In genomic region chr20:38962898-38963484, GRCh38 we compare ENCODE assay signal across 8 cellular contexts. TPM values are rescaled to one million over a fixed set of nuclear protein-coding genes. Genes with fewer than 3 reads are reported as not detected.
DNase-seq lines count a peak whose midpoint lies in the region; ATAC-seq and TF ChIP-seq lines count a peak whose summit lies in the region.

No MANE protein-coding gene starts in this region.

- no peaks in the 10 kb centered on the region for H3K9me2 ChIP-seq in hepatocyte (replicated peaks; ENCODE audit: insufficient read depth)

- intact Hi-C loops in activated CD4-positive, alpha-beta T cell treated with anti-CD3 and anti-CD28 coated beads, Interleukin-2, amount 10 ng/mL, durations not matched to agents 24 days and 14 days (cut with micrococcal nuclease): loop anchor here (1.0 kb wide), 6 partner anchors 34 to 215 kb away; partner anchors contain the start of genes ACTR5 and FAM83D

- H3K27me3 ChIP-seq in hepatocyte: no peaks in the 10 kb centered on the region
- H3K27me3 ChIP-seq in stomach smooth muscle (ENCODE audit: control insufficient read depth in 1 of 2, insufficient read depth in 2 of 2, low read length in 2 of 2): no peaks in the 10 kb centered on the region

- no peaks in the 10 kb centered on the region for H3K9me3 Mint-ChIP-seq in activated CD4-positive, alpha-beta T cell treated with anti-CD3 and anti-CD28 coated beads, Interleukin-2, amount 10 ng/mL, durations not matched to agents 24 days and 14 days

- peak overlapping the region; percentile 88 for H3K4me2 ChIP-seq in hepatocyte

- H2AFZ ChIP-seq in hepatocyte: peak overlapping the region; percentile 75

- peak overlapping the region; percentile 98 for H3K27ac Mint-ChIP-seq in activated CD4-positive, alpha-beta T cell treated with anti-CD3 and anti-CD28 coated beads, Interleukin-2, amount 10 ng/mL, durations not matched to agents 24 days and 14 days

- DNase-seq in activated CD4-positive, alpha-beta T cell treated with anti-CD3 and anti-CD28 coated beads, Interleukin-2, amount 10 ng/mL, durations not matched to agents 24 days and 14 days: no peak
- DNase-seq in activated CD4-positive, alpha-beta T cell treated with anti-CD3 and anti-CD28 coated beads for 4 hours: no peak
- DNase-seq in hepatocyte (ENCODE audit: low spot score) (no peak), NCI-H2081 treated with DMSO at 0.1 percent for 48 hours (lab: John Stamatoyannopoulos, UW) (no peak)
- no peak for DNase-seq in activated CD4-positive, alpha-beta T cell treated with anti-CD3 and anti-CD28 coated beads, Interleukin-2, amount 50 U/mL, for 1 hour

- peaks cover 19% of the 10 kb centered on the region for H3K36me3 Mint-ChIP-seq in activated CD4-positive, alpha-beta T cell treated with anti-CD3 and anti-CD28 coated beads, Interleukin-2, amount 10 ng/mL, durations not matched to agents 24 days and 14 days (ENCODE audit: low read depth)

- no peaks in the 10 kb centered on the region for H3K27me3 Mint-ChIP-seq in activated CD4-positive, alpha-beta T cell treated with anti-CD3 and anti-CD28 coated beads, Interleukin-2, amount 10 ng/mL, durations not matched to agents 24 days and 14 days

- peaks cover 53% of the 10 kb centered on the region for H3K79me2 ChIP-seq in hepatocyte

- peak overlapping the region; percentile 93 to 94 for H3K9ac ChIP-seq in stomach smooth muscle (ENCODE audit: low read length in 2 of 2)

- H3K4me1 ChIP-seq in hepatocyte (ENCODE audit: insufficient read depth) (peaks cover 11% of the 10 kb centered on the region), stomach smooth muscle (ENCODE audit: control insufficient read depth, insufficient read depth, low read length) (peaks cover 27% of the 10 kb centered on the region)

- peak overlapping the region; percentile 84 for H3K27ac ChIP-seq in VCaP
- H3K27ac ChIP-seq in hepatocyte: peak overlapping the region; percentile 94
- peak overlapping the region; percentile 91 for H3K27ac ChIP-seq in stomach smooth muscle (ENCODE audit: low read length)

- TF ChIP-seq CTCF in VCaP (conservative IDR thresholded peaks at IDR 0.05): no peak
- no peak for TF ChIP-seq CTCF in hepatocyte (IDR thresholded peaks at IDR 0.05; ENCODE audit: poor library complexity)

- H3K36me3 ChIP-seq in hepatocyte (replicated peaks; ENCODE audit: insufficient read depth, low read depth) (no peaks in the 10 kb centered on the region), stomach smooth muscle (ENCODE audit: control insufficient read depth in 2 of 2, insufficient read depth in 2 of 2, low read length in 2 of 2) (peaks cover 5 to 7% of the 10 kb centered on the region in 2 donors)

- H3K4me1 Mint-ChIP-seq in activated CD4-positive, alpha-beta T cell treated with anti-CD3 and anti-CD28 coated beads, Interleukin-2, amount 10 ng/mL, durations not matched to agents 24 days and 14 days: peaks cover 23% of the 10 kb centered on the region

- H3K4me3 Mint-ChIP-seq in activated CD4-positive, alpha-beta T cell treated with anti-CD3 and anti-CD28 coated beads, Interleukin-2, amount 10 ng/mL, durations not matched to agents 24 days and 14 days: peak overlapping the region; percentile 98

- H3K4me3 ChIP-seq in hepatocyte (peak overlapping the region; percentile 65), stomach smooth muscle (ENCODE audit: low read length in 2 of 2) (peak overlapping the region; percentile 88 to 97)

- WGBS in hepatocyte (ENCODE audit: low lambda C conversion rate, missing lambda C conversion rate): 17% methylated on average over 5 of the region's 5 CpGs

- no peaks in the 10 kb centered on the region for H4K20me1 ChIP-seq in hepatocyte (ENCODE audit: insufficient read depth, poor library complexity, severe bottlenecking)

- no peak for ATAC-seq in HG03135 (IDR thresholded peaks at IDR 0.05; ENCODE audit: unreplicated experiment)

- H3K9me3 ChIP-seq in hepatocyte (ENCODE audit: low read depth) (no peaks in the 10 kb centered on the region), stomach smooth muscle (ENCODE audit: control insufficient read depth in 2 of 2, low read length in 2 of 2) (no peaks in the 10 kb centered on the region)

RNA-seq across cellular contexts. Expression of gene DHX35, which starts 0.8 kb away (rescaled TPM):
- total RNA-seq in activated CD4-positive, alpha-beta T cell treated with anti-CD3 and anti-CD28 coated beads, Interleukin-2, amount 10 ng/mL, durations not matched to agents 24 days and 14 days: 15.9 and 18.3 TPM in 2 replicates
- total RNA-seq in hepatocyte: 8.6 and 10.6 TPM in 2 replicates
- polyA plus RNA-seq in hepatocyte: 4.4 and 6.7 TPM in 2 replicates

RNA-seq across cellular contexts. Expression of gene FAM83D, which starts 36.8 kb away (rescaled TPM):
- 12.9 and 13.7 TPM in 2 replicates for total RNA-seq in activated CD4-positive, alpha-beta T cell treated with anti-CD3 and anti-CD28 coated beads, Interleukin-2, amount 10 ng/mL, durations not matched to agents 24 days and 14 days
- total RNA-seq in hepatocyte: 5.0 and 5.4 TPM in 2 replicates
- polyA plus RNA-seq in hepatocyte: 5.2 and 6.3 TPM in 2 replicates
